ENCODE assay signal across 12 cellular contexts in the genomic region with DNA sequence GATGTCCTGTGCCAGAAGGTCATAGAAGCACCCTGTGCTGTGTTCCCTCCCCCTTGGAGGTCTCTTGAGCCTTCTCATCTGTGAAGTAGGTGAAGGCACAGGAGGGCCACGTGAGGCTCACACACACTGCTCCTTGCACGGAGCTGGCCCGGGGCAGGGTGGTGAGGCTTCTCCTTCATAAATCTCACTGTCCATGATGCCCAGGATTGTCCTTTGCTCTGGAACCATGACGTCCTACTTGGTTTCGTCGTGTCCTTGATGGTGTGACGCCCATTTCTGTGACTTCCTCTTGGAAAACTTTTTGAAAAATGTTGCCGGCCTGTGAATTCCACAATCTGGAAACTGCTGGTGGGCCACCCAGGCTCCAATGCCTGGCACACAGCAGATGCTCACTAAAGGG. TPM values are rescaled to one million over a fixed set of nuclear protein-coding genes. Genes with fewer than 3 reads are reported as not detected.
DNase-seq lines count a peak whose midpoint lies in the region; ATAC-seq, FAIRE-seq and TF ChIP-seq lines count a peak whose summit lies in the region.
"Had no signal": no experiment of that assay in that cellular context is flagged by ENCODE, and none has a peak within 500 bp of the region (broad histone marks: within the 10 kb centered on the region; RNA-seq: fewer than 3 reads in every experiment).

No MANE protein-coding gene starts in this region.

- H3K79me2 ChIP-seq in astrocyte (ENCODE audit: insufficient read depth, low read length) = peaks cover 98% of the 10 kb centered on the region

- no peak for TF ChIP-seq CTCF in natural killer cell (IDR thresholded peaks at IDR 0.05)
- no peak for TF ChIP-seq CTCF in astrocyte (IDR thresholded peaks at IDR 0.05; ENCODE audit: insufficient read depth, low read depth, low read length)
- no peak for TF ChIP-seq CTCF in nephron (IDR thresholded peaks at IDR 0.05; ENCODE audit: unreplicated experiment in 3 of 3)

- no peaks in the 10 kb centered on the region for H3K9me3 ChIP-seq in astrocyte (ENCODE audit: insufficient read depth, low read depth, low read length)
- H3K9me3 ChIP-seq in small intestine (ENCODE audit: control insufficient read depth, low read depth) = no peaks in the 10 kb centered on the region

- no peak overlapping the region for H3K4me3 ChIP-seq in astrocyte (ENCODE audit: insufficient read depth, low read depth, low read length)
- no peak overlapping the region for H3K4me3 ChIP-seq in small intestine (ENCODE audit: low read depth in 1 of 2, low read length in 2 of 2)
- H3K4me3 ChIP-seq: lung had no signal

- H3K27ac ChIP-seq in astrocyte (ENCODE audit: low read depth, low read length) (no peak overlapping the region), small intestine (ENCODE audit: low read depth in 1 of 2, low read length in 1 of 2) (peak overlapping the region in 1 of 2 donors; percentile 66)

- H2AFZ ChIP-seq in astrocyte (ENCODE audit: low read depth, low read length) = no peak overlapping the region

- H3K27me3 Mint-ChIP-seq in natural killer cell (ENCODE audit: low read depth in 2 of 2) = no peaks in the 10 kb centered on the region
- no peaks in the 10 kb centered on the region for H3K27me3 Mint-ChIP-seq in natural killer cell treated with Interleukin-12 subunit alpha and Interleukin-12 subunit beta and Interleukin-15 and Interleukin-18, amount 100 ng/mL, for 72 hours
- no peaks in the 10 kb centered on the region for H3K27me3 Mint-ChIP-seq in astrocyte (ENCODE audit: low read depth, unreplicated experiment)
- H3K27me3 Mint-ChIP-seq in nephron (ENCODE audit: low read depth) = no peaks in the 10 kb centered on the region

- H3K4me3 Mint-ChIP-seq in natural killer cell (peak overlapping the region; percentile 47), astrocyte (ENCODE audit: unreplicated experiment) (peak overlapping the region; percentile 16), nephron (no peak overlapping the region)
- no peak overlapping the region for H3K4me3 Mint-ChIP-seq in natural killer cell treated with Interleukin-12 subunit alpha and Interleukin-12 subunit beta and Interleukin-15 and Interleukin-18, amount 100 ng/mL, for 72 hours

- ATAC-seq in natural killer cell (no peak), GM19035 (IDR thresholded peaks at IDR 0.05; ENCODE audit: unreplicated experiment) (no peak)
- no peak for ATAC-seq in natural killer cell treated with Interleukin-12 subunit alpha and Interleukin-12 subunit beta and Interleukin-15 and Interleukin-18, amount 100 ng/mL, for 72 hours

- H3K27me3 ChIP-seq in astrocyte (ENCODE audit: insufficient read depth, low read length) = no peaks in the 10 kb centered on the region
- H3K27me3 ChIP-seq in small intestine (ENCODE audit: control insufficient read depth in 2 of 2, insufficient read depth in 2 of 2, low read length in 2 of 2) = no peaks in the 10 kb centered on the region

- peak overlapping the region; percentile 96 to 100 for H3K27ac Mint-ChIP-seq in natural killer cell
- H3K27ac Mint-ChIP-seq in natural killer cell treated with Interleukin-12 subunit alpha and Interleukin-12 subunit beta and Interleukin-15 and Interleukin-18, amount 100 ng/mL, for 72 hours = no peak overlapping the region
- H3K27ac Mint-ChIP-seq in astrocyte (ENCODE audit: unreplicated experiment) = peak overlapping the region; percentile 66
- H3K27ac Mint-ChIP-seq in nephron = peak overlapping the region; percentile 9 to 56 (median 43)

- 77 to 88% (median 86%) methylated on average over 8 of the region's 8 CpGs for WGBS in small intestine, 3 donors

- intact Hi-C loops in natural killer cell (cut with micrococcal nuclease) = no loop called here

- H3K4me1 Mint-ChIP-seq in natural killer cell = peaks cover 88 to 92% of the 10 kb centered on the region in 2 donors
- H3K4me1 Mint-ChIP-seq in natural killer cell treated with Interleukin-12 subunit alpha and Interleukin-12 subunit beta and Interleukin-15 and Interleukin-18, amount 100 ng/mL, for 72 hours (ENCODE audit: low read depth in 2 of 2) = peaks cover 74 to 79% of the 10 kb centered on the region in 2 donors
- peaks cover 48% of the 10 kb centered on the region for H3K4me1 Mint-ChIP-seq in astrocyte (ENCODE audit: low read depth, unreplicated experiment)
- peaks cover 36% of the 10 kb centered on the region for H3K4me1 Mint-ChIP-seq in nephron

- H3K36me3 Mint-ChIP-seq in natural killer cell (no peaks in the 10 kb centered on the region), astrocyte (ENCODE audit: low read depth, unreplicated experiment) (peaks cover 12% of the 10 kb centered on the region), nephron (ENCODE audit: low read depth) (peaks cover 28% of the 10 kb centered on the region)
- H3K36me3 Mint-ChIP-seq in natural killer cell treated with Interleukin-12 subunit alpha and Interleukin-12 subunit beta and Interleukin-15 and Interleukin-18, amount 100 ng/mL, for 72 hours = no peaks in the 10 kb centered on the region

- no peak for DNase-seq in natural killer cell
- no peak for DNase-seq in natural killer cell treated with Interleukin-12 subunit alpha and Interleukin-12 subunit beta and Interleukin-15 and Interleukin-18, amount 100 ng/mL, for 72 hours (ENCODE audit: low spot score)
- no peak for DNase-seq in astrocyte (ENCODE audit: low read depth)
- no peak for DNase-seq in small intestine
- DNase-seq in Ammon's horn (ENCODE audit: low spot score) = no peak
- no peak for DNase-seq in NCI-H2227 (lab: John Stamatoyannopoulos, UW; ENCODE audit: unreplicated experiment)
- DNase-seq: central memory CD4-positive, alpha-beta T cell; NCI-H69; retina had no signal

- H3K9me3 Mint-ChIP-seq in natural killer cell (no peaks in the 10 kb centered on the region), astrocyte (ENCODE audit: unreplicated experiment) (no peaks in the 10 kb centered on the region), nephron (no peaks in the 10 kb centered on the region)
- H3K9me3 Mint-ChIP-seq in natural killer cell treated with Interleukin-12 subunit alpha and Interleukin-12 subunit beta and Interleukin-15 and Interleukin-18, amount 100 ng/mL, for 72 hours = no peaks in the 10 kb centered on the region

- H3K36me3 ChIP-seq in astrocyte (ENCODE audit: insufficient read depth, low read length) = no peaks in the 10 kb centered on the region
- H3K36me3 ChIP-seq in small intestine (ENCODE audit: control insufficient read depth in 2 of 2, insufficient read depth in 2 of 2, low read length in 2 of 2) = no peaks in the 10 kb centered on the region

- peaks cover 94% of the 10 kb centered on the region for H4K20me1 ChIP-seq in astrocyte (ENCODE audit: insufficient read depth, low read length)

- H3K4me2 ChIP-seq in astrocyte (ENCODE audit: low read length) = no peak overlapping the region

- H3K9ac ChIP-seq in astrocyte (ENCODE audit: low read length) = no peak overlapping the region

- peaks cover 61% of the 10 kb centered on the region for H3K4me1 ChIP-seq in astrocyte (ENCODE audit: insufficient read depth, low read length)
- peaks cover 0 to 3% of the 10 kb centered on the region in 2 donors for H3K4me1 ChIP-seq in small intestine (ENCODE audit: control insufficient read depth in 2 of 2, insufficient read depth in 1 of 2, low read depth in 1 of 2, low read length in 1 of 2)

- no peak for FAIRE-seq in astrocyte (lab: Jason Lieb, UNC)
- FAIRE-seq in small intestine (lab: Jason Lieb, UNC) = no peak

RNA-seq across cellular contexts. Expression of gene SH2B3, which starts 34.4 kb away (rescaled TPM):
- total RNA-seq in natural killer cell (10 to 100 TPM; 68.1 to 81.3 (median 68.4) TPM), astrocyte (23.6 and 26.1 TPM in 2 replicates)
- total RNA-seq in natural killer cell treated with Interleukin-12 subunit alpha and Interleukin-12 subunit beta and Interleukin-15 and Interleukin-18, amount 100 ng/mL, for 72 hours = 10 to 100 TPM in 1 of 2 donors, 1 to 10 TPM in 1; 10.0 to 12.2 TPM
- 10 to 100 TPM in 1 of 3 donors, 1 to 10 TPM in 1, under 1 TPM in 1; 0.67 to 14.9 (median 4.6) TPM for polyA plus RNA-seq in small intestine

Comparison
In these comparisons a context has a peak if more than half of its experiments do, and no peak if none do; other contexts are left out.
1. H3K27ac Mint-ChIP-seq: peak in natural killer cell (2 of 2), astrocyte (single experiment) and nephron (3 of 3); none in natural killer cell treated with Interleukin-12 subunit alpha and Interleukin-12 subunit beta and Interleukin-15 and Interleukin-18, amount 100 ng/mL, for 72 hours (0 of 2).
2. H3K4me3 Mint-ChIP-seq: peak in natural killer cell (single experiment) and astrocyte (single experiment); none in natural killer cell treated with Interleukin-12 subunit alpha and Interleukin-12 subunit beta and Interleukin-15 and Interleukin-18, amount 100 ng/mL, for 72 hours (single experiment) and nephron (0 of 3).